2 cellular contexts compared by ENCODE assay signal in the genomic region with DNA sequence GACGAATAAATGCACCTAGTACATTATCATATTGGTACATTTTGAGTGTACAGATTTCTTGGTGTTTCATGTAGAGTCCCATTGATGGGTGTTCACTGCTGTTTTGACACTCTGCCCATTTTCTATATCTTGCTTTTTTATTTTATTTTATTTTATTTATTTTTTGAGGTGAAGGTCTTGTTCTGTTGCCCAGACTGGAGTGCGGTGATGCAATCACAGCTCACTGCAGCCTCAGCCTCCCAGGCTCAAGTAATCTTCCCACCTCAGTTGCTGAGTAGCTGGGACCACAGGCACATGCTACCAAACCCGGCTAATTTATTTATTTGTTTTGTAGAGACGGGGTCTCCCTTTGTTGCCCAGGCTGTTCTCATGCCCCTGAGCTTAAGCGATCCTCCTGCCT.
A peak's percentile ranks its signal among the peaks of the same experiment; 100 is the strongest.
TF ChIP-seq lines count a peak whose summit lies in the region.

No MANE protein-coding gene starts in this region.

TF ChIP-seq in HepG2, 621 proteins besides CTCF, POLR2A, EP300 and RAD21:
- TF ChIP-seq MLXIP (CRISPR knock-in tag; IDR thresholded peaks at IDR 0.05; ENCODE audit: borderline replicate concordance) (no peak), ADNP (CRISPR knock-in tag; IDR thresholded peaks at IDR 0.05) (no peak), ZNF772 (CRISPR knock-in tag; IDR thresholded peaks at IDR 0.05) (no peak), CEBPB (IDR thresholded peaks at IDR 0.05; ENCODE audit: borderline replicate concordance, low read depth, low read length) (peak; percentile 32; the same call in 1 of the 2 replicates), ZBTB20 (CRISPR knock-in tag; IDR thresholded peaks at IDR 0.05; ENCODE audit: borderline replicate concordance, low read depth) (no peak)

TF ChIP-seq in H1, 55 proteins besides CTCF, POLR2A, EP300 and RAD21:
- no peak for TF ChIP-seq CHD2 (IDR thresholded peaks at IDR 0.05; ENCODE audit: low read length)
- peak; percentile 28; the same call in 1 of the 2 replicates for TF ChIP-seq CEBPB (IDR thresholded peaks at IDR 0.05; ENCODE audit: low read depth, low read length)
- TF ChIP-seq SRF (IDR thresholded peaks at IDR 0.05; ENCODE audit: low read depth, low read length), result no peak
